17 cellular contexts compared by ENCODE assay signal in genomic region chr10:61963669-61964058, GRCh38.
DNase-seq lines count a peak whose midpoint lies in the region; ATAC-seq and TF ChIP-seq lines count a peak whose summit lies in the region.
"Had no signal": no experiment of that assay in that cellular context is flagged by ENCODE, and none has a peak within 500 bp of the region (broad histone marks: within the 10 kb centered on the region; RNA-seq: fewer than 3 reads in every experiment).

No MANE protein-coding gene starts in this region.

- no peak for TF ChIP-seq POLR2A in IMR-90 (IDR thresholded peaks at IDR 0.05; ENCODE audit: low read depth, low read length)
- TF ChIP-seq POLR2A in esophagus squamous epithelium (IDR thresholded peaks at IDR 0.05) = no peak

- TF ChIP-seq CTCF in IMR-90 (conservative IDR thresholded peaks at IDR 0.05; ENCODE audit: low read depth, low read length) = no peak
- TF ChIP-seq CTCF in ascending aorta (IDR thresholded peaks at IDR 0.05) = no peak
- no peak for TF ChIP-seq CTCF in esophagus squamous epithelium (IDR thresholded peaks at IDR 0.05)

- peak overlapping the region; percentile 86; the same call in 1 of the 2 replicates for H2AK5ac ChIP-seq in IMR-90 (ENCODE audit: low read depth, low read length)

- CTCF ChIA-PET in CD4-positive, alpha-beta memory T cell (lab: Charles Lee; ENCODE audit: partially characterized antibody) = interaction anchor here (1.3 kb wide), 1 partner anchor 281 kb away, joined by 3 read pairs; no protein-coding TSS in a partner anchor
- CTCF ChIA-PET in IMR-90 (lab: Yijun Ruan, JAX) = interaction anchor here (1.5 kb wide), 1 partner anchor 281 kb away, joined by 3 read pairs; no protein-coding TSS in a partner anchor

- peaks cover 43 to 62% of the 10 kb centered on the region in 2 experiments for H3K79me1 ChIP-seq in IMR-90 (ENCODE audit: low read depth in 1 of 2, low read length in 2 of 2)

- H2AFZ ChIP-seq in IMR-90 (replicated peaks; ENCODE audit: low read length, poor library complexity) = no peak overlapping the region

- no peak overlapping the region for H3K4me3 ChIP-seq in CD4-positive, alpha-beta memory T cell (ENCODE audit: low read length in 2 of 2)
- H3K4me3 ChIP-seq in IMR-90 (ENCODE audit: insufficient read depth, low read depth, low read length) (no peak overlapping the region), ascending aorta (peak overlapping the region in 1 of 2 donors; percentile 53), esophagus squamous epithelium (no peak overlapping the region)
- H3K4me3 ChIP-seq: adrenal gland, lung had no signal

- POLR2A ChIA-PET in CD4-positive, alpha-beta memory T cell (lab: Charles Lee; ENCODE audit: partially characterized antibody) = interaction anchor here (0.9 to 7.4 kb wide), 5 partner anchors 24 to 87 kb away, joined by 3 to 61 read pairs (median 4); partner anchors contain the start of gene ARID5B
- POLR2A ChIA-PET in IMR-90 (lab: Charles Lee; ENCODE audit: unreplicated experiment) = no interaction called here

- peak overlapping the region; percentile 22 for H2BK20ac ChIP-seq in IMR-90 (ENCODE audit: low read depth, low read length)

- no peaks in the 10 kb centered on the region for H3K27me3 Mint-ChIP-seq in CD4-positive, alpha-beta memory T cell
- no peaks in the 10 kb centered on the region for H3K27me3 Mint-ChIP-seq in naive B cell

- WGBS in IMR-90 (ENCODE audit: extremely low coverage in 2 of 2, insufficient read length in 1 of 2), 2 experiments = no CpG with 5 or more reads among the region's 2 CpGs
- WGBS in esophagus squamous epithelium, 2 donors = 64 to 93% methylated on average over 2 of the region's 2 CpGs

- H3K27ac Mint-ChIP-seq in CD4-positive, alpha-beta memory T cell = peak overlapping the region; percentile 45 to 93 (median 85)
- H3K27ac Mint-ChIP-seq in naive B cell = peak overlapping the region; percentile 72 to 95 (median 88)

- peak overlapping the region in 6 of 8 donors; percentile 4 to 75 (median 34) for H3K4me3 Mint-ChIP-seq in CD4-positive, alpha-beta memory T cell
- H3K4me3 Mint-ChIP-seq in naive B cell = peak overlapping the region in 6 of 8 donors; percentile 23 to 82 (median 72)
- H3K4me3 Mint-ChIP-seq: H9 had no signal

- H3K18ac ChIP-seq in IMR-90 (ENCODE audit: low read depth, low read length) = peak overlapping the region; percentile 75; the same call in 1 of the 2 replicates

- peak overlapping the region; percentile 5 for H3K27ac ChIP-seq in CD4-positive, alpha-beta memory T cell (ENCODE audit: low read depth, low read length)
- H3K27ac ChIP-seq in IMR-90 (ENCODE audit: insufficient read depth, low read length) = peak overlapping the region; percentile 77; the same call in 1 of the 2 replicates
- peak overlapping the region; percentile 36 to 48 for H3K27ac ChIP-seq in ascending aorta
- H3K27ac ChIP-seq in esophagus squamous epithelium = peak overlapping the region in 1 of 4 donors; percentile 12
- H3K27ac ChIP-seq: adrenal gland had no signal

- peak overlapping the region; percentile 87 for H3K14ac ChIP-seq in IMR-90 (replicated peaks; ENCODE audit: low read depth, low read length)

- H3K9me3 ChIP-seq in CD4-positive, alpha-beta memory T cell (ENCODE audit: control insufficient read depth in 1 of 2, low read length in 2 of 2) = no peaks in the 10 kb centered on the region
- H3K9me3 ChIP-seq in IMR-90 (ENCODE audit: control insufficient read depth, insufficient read depth, low read length) = no peaks in the 10 kb centered on the region
- peaks cover 0 to 3% of the 10 kb centered on the region in 2 donors for H3K9me3 ChIP-seq in ascending aorta
- no peaks in the 10 kb centered on the region for H3K9me3 ChIP-seq in esophagus squamous epithelium
- H3K9me3 ChIP-seq: adrenal gland had no signal

- peaks cover 0 to 5% (median 0%) of the 10 kb centered on the region in 8 donors for H3K9me3 Mint-ChIP-seq in CD4-positive, alpha-beta memory T cell
- peaks cover 0 to 5% (median 0%) of the 10 kb centered on the region in 7 donors for H3K9me3 Mint-ChIP-seq in naive B cell
- H3K9me3 Mint-ChIP-seq: H9 had no signal

- peak overlapping the region; percentile 86 for H3K4me2 ChIP-seq in IMR-90 (ENCODE audit: low read depth, low read length)

- H4K8ac ChIP-seq in IMR-90 (ENCODE audit: low read depth in 2 of 2, low read length in 2 of 2) = peak overlapping the region; percentile 43 to 49; a peak in 2 of 4 replicates

- H3K56ac ChIP-seq in IMR-90 (ENCODE audit: extremely low read depth, insufficient read depth, low read length) = peak overlapping the region; percentile 38; the same call in 1 of the 2 replicates

- H3K23ac ChIP-seq in IMR-90 (ENCODE audit: low read depth, low read length) = peak overlapping the region; percentile 63

- no peaks in the 10 kb centered on the region for H3K27me3 ChIP-seq in CD4-positive, alpha-beta memory T cell (ENCODE audit: insufficient read depth, low read length)
- H3K27me3 ChIP-seq in IMR-90 (ENCODE audit: control insufficient read depth, insufficient read depth, low read length) (no peaks in the 10 kb centered on the region), ascending aorta (no peaks in the 10 kb centered on the region), esophagus squamous epithelium (no peaks in the 10 kb centered on the region)
- H3K27me3 ChIP-seq: adrenal gland had no signal

- no peak for ATAC-seq in IMR-90 (ENCODE audit: low read depth)
- no peak for ATAC-seq in naive B cell (ENCODE audit: low read depth in 2 of 2)

- no peaks in the 10 kb centered on the region for H3K36me3 ChIP-seq in CD4-positive, alpha-beta memory T cell (ENCODE audit: insufficient read depth, low read length)
- H3K36me3 ChIP-seq in IMR-90 (ENCODE audit: control insufficient read depth, insufficient read depth, low read length) = peaks cover 16% of the 10 kb centered on the region
- no peaks in the 10 kb centered on the region for H3K36me3 ChIP-seq in ascending aorta
- peaks cover 0 to 23% (median 0%) of the 10 kb centered on the region in 3 donors for H3K36me3 ChIP-seq in esophagus squamous epithelium
- H3K36me3 ChIP-seq: adrenal gland had no signal

- intact Hi-C loops in CD4-positive, alpha-beta memory T cell (cut with micrococcal nuclease) = no loop called here
- intact Hi-C loops in IMR-90 (cut with micrococcal nuclease) = loop anchor here (2.0 kb wide), 1 partner anchor 19 kb away; no protein-coding TSS in a partner anchor
- intact Hi-C loops in ascending aorta (cut with DNase I) = no loop called here
- intact Hi-C loops in esophagus squamous epithelium (cut with DNase I) = no loop called here

- H4K20me1 ChIP-seq in IMR-90 (ENCODE audit: insufficient read depth, low read length) = peaks cover 3% of the 10 kb centered on the region; the same call in 1 of the 2 replicates

- no peak for DNase-seq in CD4-positive, alpha-beta memory T cell
- DNase-seq in IMR-90 = no peak
- DNase-seq in ascending aorta (ENCODE audit: low spot score in 2 of 2) = no peak
- DNase-seq in naive B cell = no peak
- DNase-seq in activated CD4-positive, CD25-positive, alpha-beta regulatory T cell treated with anti-CD3 and anti-CD28 coated beads, Interleukin-2, amount 50 U/mL, for 72 hours = no peak
- DNase-seq in NCI-H2171 (lab: John Stamatoyannopoulos, UW) = no peak
- no peak for DNase-seq in NCI-H146 treated with DMSO at 0.1 percent for 48 hours (lab: John Stamatoyannopoulos, UW; ENCODE audit: unreplicated experiment)
- no peak for DNase-seq in esophagus squamous epithelium (lab: John Stamatoyannopoulos, UW)
- DNase-seq: adrenal gland; COR-L47; H9; NCI-H1048; NCI-H526 treated with DMSO at 0.1 percent for 48 hours; posterior cingulate gyrus; Right ventricle myocardium superior; stimulated activated CD4-positive, alpha-beta T cell treated with anti-CD3 and anti-CD28 coated beads, Interleukin-4, amount 100 ng/mL, for 4 hours had no signal

- H3K9me1 ChIP-seq in IMR-90 (ENCODE audit: insufficient read depth, low read length) = peaks cover 10% of the 10 kb centered on the region

- H2BK15ac ChIP-seq in IMR-90 (ENCODE audit: low read depth, low read length) = peak overlapping the region; percentile 76; the same call in 1 of the 3 replicates

- peaks cover 42 to 52% of the 10 kb centered on the region in 2 donors for H3K36me3 Mint-ChIP-seq in CD4-positive, alpha-beta memory T cell
- H3K36me3 Mint-ChIP-seq in naive B cell = peaks cover 21 to 35% of the 10 kb centered on the region in 2 donors

- H3K9ac ChIP-seq in IMR-90 (ENCODE audit: low read depth, low read length) = 0 out of 2 replicates have a peak overlapping the region, but pooled peaks have one; percentile 20

- H3K4me1 ChIP-seq in CD4-positive, alpha-beta memory T cell (ENCODE audit: insufficient read depth, low read length) = peaks cover 77% of the 10 kb centered on the region
- H3K4me1 ChIP-seq in IMR-90 (ENCODE audit: control insufficient read depth, insufficient read depth, low read length) (peaks cover 16% of the 10 kb centered on the region), ascending aorta (peaks cover 3 to 22% of the 10 kb centered on the region in 2 donors), esophagus squamous epithelium (peaks cover 4 to 9% (median 4%) of the 10 kb centered on the region in 3 donors)
- H3K4me1 ChIP-seq: adrenal gland had no signal

- no TSS peak for BruUV-seq in IMR-90 (replicated peaks; lab: Mats Ljungman, UMichigan)

- dilution Hi-C loops in IMR-90 (cut with HindIII; ENCODE audit: low sequenced_read_pairs, unreplicated experiment) = no loop called here

- peak overlapping the region; percentile 6; the same call in 1 of the 2 replicates for H4K91ac ChIP-seq in IMR-90 (ENCODE audit: insufficient read depth, low read depth, low read length)

- in situ Hi-C loops in IMR-90 (cut with MboI; ENCODE audit: low sequenced_read_pairs) = no loop called here

- TF ChIP-seq RAD21 in IMR-90 (IDR thresholded peaks at IDR 0.05; ENCODE audit: low read length) = no peak

- H2BK5ac ChIP-seq in IMR-90 (ENCODE audit: low read depth, low read length, poor library complexity, severe bottlenecking) = peak overlapping the region; percentile 72

- H2AK9ac ChIP-seq in IMR-90 (replicated peaks; ENCODE audit: low read depth, low read length, poor library complexity) = no peak overlapping the region

- H2BK120ac ChIP-seq in IMR-90 (ENCODE audit: low read depth, low read length) = peak overlapping the region; percentile 84

- H3K4ac ChIP-seq in IMR-90 (ENCODE audit: low read depth, low read length) = peak overlapping the region; percentile 79

- peaks cover 48 to 83% (median 63%) of the 10 kb centered on the region in 4 donors for H3K4me1 Mint-ChIP-seq in CD4-positive, alpha-beta memory T cell
- peaks cover 49 to 69% (median 68%) of the 10 kb centered on the region in 3 donors for H3K4me1 Mint-ChIP-seq in naive B cell

- H4K5ac ChIP-seq in IMR-90 (ENCODE audit: low read depth, low read length) = peak overlapping the region; percentile 92

TF ChIP-seq in IMR-90, 13 proteins besides CTCF, POLR2A, EP300 and RAD21 (continues in another document):
- no peak for TF ChIP-seq RCOR1 (IDR thresholded peaks at IDR 0.05; ENCODE audit: insufficient replicate concordance, low read length)
- no peak for TF ChIP-seq CEBPB (IDR thresholded peaks at IDR 0.05; ENCODE audit: low read depth, low read length)
- no peak for TF ChIP-seq BHLHE40 (IDR thresholded peaks at IDR 0.05; ENCODE audit: low read depth, low read length)
- no peak for TF ChIP-seq CHD1 (IDR thresholded peaks at IDR 0.05; ENCODE audit: low read depth, low read length)
- TF ChIP-seq RFX5 (IDR thresholded peaks at IDR 0.05; ENCODE audit: low read depth, low read length) = no peak
- no peak for TF ChIP-seq NFE2L2 (IDR thresholded peaks at IDR 0.05; ENCODE audit: low read depth, low read length)
- TF ChIP-seq MAFK (IDR thresholded peaks at IDR 0.05; ENCODE audit: low read depth, low read length) = no peak
